8 cellular contexts compared by ENCODE assay signal in the genomic region with DNA sequence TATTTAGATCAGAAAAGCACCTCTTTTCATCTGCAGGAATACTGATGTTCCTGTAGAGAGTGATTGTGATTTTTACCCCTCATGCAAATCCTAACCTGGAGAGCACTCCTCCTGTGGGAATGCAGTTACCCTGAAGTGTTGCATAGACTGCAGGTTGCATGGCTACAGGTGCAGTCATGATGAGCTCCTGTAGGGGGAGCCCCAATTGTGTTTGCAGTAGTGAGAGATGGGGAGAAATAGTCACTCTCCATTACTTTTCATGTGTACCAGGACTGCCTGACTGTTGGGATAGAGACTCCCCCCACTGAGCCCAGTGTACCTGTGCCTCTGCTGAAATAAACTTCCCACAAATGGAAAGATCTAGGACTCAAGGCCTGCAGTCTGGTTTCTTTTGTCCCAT.
DNase-seq lines count a peak whose midpoint lies in the region; ATAC-seq and TF ChIP-seq lines count a peak whose summit lies in the region.

No MANE protein-coding gene starts in this region.

- no peak overlapping the region for H3K27ac Mint-ChIP-seq in activated CD8-positive, alpha-beta memory T cell treated with anti-CD3 and anti-CD28 coated beads, Interleukin-2, amount 10 ng/mL, durations not matched to agents 7 days and 5 days
- H3K27ac Mint-ChIP-seq in activated T-cell treated with anti-CD3 and anti-CD28 coated beads, Interleukin-2, amount 50 U/mL, for 72 hours: no peak overlapping the region

- H3K27me3 Mint-ChIP-seq in activated CD8-positive, alpha-beta memory T cell treated with anti-CD3 and anti-CD28 coated beads, Interleukin-2, amount 10 ng/mL, durations not matched to agents 7 days and 5 days: no peaks in the 10 kb centered on the region
- no peaks in the 10 kb centered on the region for H3K27me3 Mint-ChIP-seq in activated T-cell treated with anti-CD3 and anti-CD28 coated beads, Interleukin-2, amount 50 U/mL, for 72 hours (ENCODE audit: low read depth)

- peak; percentile 77 for TF ChIP-seq CTCF in HL-60 (IDR thresholded peaks at IDR 0.05; ENCODE audit: insufficient read depth, low read length)
- peak; percentile 72 for TF ChIP-seq CTCF in kidney epithelial cell (IDR thresholded peaks at IDR 0.05; ENCODE audit: insufficient read depth, low read length, poor library complexity, severe bottlenecking)

- no peaks in the 10 kb centered on the region for H3K4me1 Mint-ChIP-seq in activated CD8-positive, alpha-beta memory T cell treated with anti-CD3 and anti-CD28 coated beads, Interleukin-2, amount 10 ng/mL, durations not matched to agents 7 days and 5 days
- no peaks in the 10 kb centered on the region for H3K4me1 Mint-ChIP-seq in activated T-cell treated with anti-CD3 and anti-CD28 coated beads, Interleukin-2, amount 50 U/mL, for 72 hours (ENCODE audit: low read depth)

- H3K27me3 ChIP-seq in HL-60 (ENCODE audit: insufficient read depth, poor library complexity, severe bottlenecking) (no peaks in the 10 kb centered on the region), kidney epithelial cell (ENCODE audit: control insufficient read depth, insufficient read depth, low read length) (no peaks in the 10 kb centered on the region)

- DNase-seq in activated CD8-positive, alpha-beta memory T cell treated with anti-CD3 and anti-CD28 coated beads, Interleukin-2, amount 10 ng/mL, durations not matched to agents 7 days and 5 days: peak; percentile 44
- DNase-seq in activated CD8-positive, alpha-beta memory T cell treated with anti-CD3 and anti-CD28 coated beads for 24 hours: no peak
- DNase-seq in HL-60 (ENCODE audit: low read depth in 1 of 2, low spot score in 1 of 2) (peak in 1 of 2 experiments; percentile 36), kidney epithelial cell (ENCODE audit: low read depth) (no peak), mesenteric fat pad (ENCODE audit: low spot score) (no peak), NCI-H1048 (lab: John Stamatoyannopoulos, UW) (no peak)
- DNase-seq in activated T-cell treated with anti-CD3 and anti-CD28 coated beads, Interleukin-2, amount 50 U/mL, for 72 hours: peak; percentile 27 to 50

- no peaks in the 10 kb centered on the region for H3K36me3 Mint-ChIP-seq in activated CD8-positive, alpha-beta memory T cell treated with anti-CD3 and anti-CD28 coated beads, Interleukin-2, amount 10 ng/mL, durations not matched to agents 7 days and 5 days
- H3K36me3 Mint-ChIP-seq in activated T-cell treated with anti-CD3 and anti-CD28 coated beads, Interleukin-2, amount 50 U/mL, for 72 hours (ENCODE audit: insufficient read depth in 2 of 2): no peaks in the 10 kb centered on the region

- H3K4me3 Mint-ChIP-seq in activated CD8-positive, alpha-beta memory T cell treated with anti-CD3 and anti-CD28 coated beads, Interleukin-2, amount 10 ng/mL, durations not matched to agents 7 days and 5 days: no peak overlapping the region
- no peak overlapping the region for H3K4me3 Mint-ChIP-seq in activated T-cell treated with anti-CD3 and anti-CD28 coated beads, Interleukin-2, amount 50 U/mL, for 72 hours

- H3K4me3 ChIP-seq in HL-60 (replicated peaks; ENCODE audit: insufficient read depth, low read length) (no peak overlapping the region), kidney epithelial cell (ENCODE audit: low read depth, low read length) (no peak overlapping the region)

- H3K36me3 ChIP-seq in kidney epithelial cell (ENCODE audit: control insufficient read depth, insufficient read depth, low read length): no peaks in the 10 kb centered on the region

- peak; percentile 49 for ATAC-seq in activated CD8-positive, alpha-beta memory T cell treated with anti-CD3 and anti-CD28 coated beads, Interleukin-2, amount 10 ng/mL, durations not matched to agents 7 days and 5 days
- ATAC-seq in GM21528 (IDR thresholded peaks at IDR 0.05; ENCODE audit: low FRiP score, unreplicated experiment): peak; percentile 61
- peak; percentile 24 to 49 for ATAC-seq in activated T-cell treated with anti-CD3 and anti-CD28 coated beads, Interleukin-2, amount 50 U/mL, for 72 hours (replicated peaks in 1 of 2)

- no peaks in the 10 kb centered on the region for H3K9me3 Mint-ChIP-seq in activated CD8-positive, alpha-beta memory T cell treated with anti-CD3 and anti-CD28 coated beads, Interleukin-2, amount 10 ng/mL, durations not matched to agents 7 days and 5 days (ENCODE audit: low read depth)
- H3K9me3 Mint-ChIP-seq in activated T-cell treated with anti-CD3 and anti-CD28 coated beads, Interleukin-2, amount 50 U/mL, for 72 hours: no peaks in the 10 kb centered on the region

- CTCF ChIA-PET in activated CD8-positive, alpha-beta memory T cell treated with anti-CD3 and anti-CD28 coated beads, Interleukin-2, amount 10 ng/mL, durations not matched to agents 7 days and 5 days (lab: Charles Lee): interaction anchor here (1.3 kb wide), 1 partner anchor 1140 kb away, joined by 7 read pairs; a partner anchor contains a TSS

- H3K27ac ChIP-seq in HL-60 (replicated peaks): no peak overlapping the region

Comparison
In these comparisons a context has a peak if more than half of its experiments do, and no peak if none do; other contexts are left out.
1. DNase-seq: peak in activated CD8-positive, alpha-beta memory T cell treated with anti-CD3 and anti-CD28 coated beads, Interleukin-2, amount 10 ng/mL, durations not matched to agents 7 days and 5 days (single experiment) and activated T-cell treated with anti-CD3 and anti-CD28 coated beads, Interleukin-2, amount 50 U/mL, for 72 hours (2 of 2); none in activated CD8-positive, alpha-beta memory T cell treated with anti-CD3 and anti-CD28 coated beads for 24 hours (single experiment), kidney epithelial cell (single experiment), mesenteric fat pad (single experiment) and NCI-H1048 (single experiment).
2. Peak in every context shown above with its lines, with median percentiles within 50 percentile points of each other: ATAC-seq.